In the genomic region with DNA sequence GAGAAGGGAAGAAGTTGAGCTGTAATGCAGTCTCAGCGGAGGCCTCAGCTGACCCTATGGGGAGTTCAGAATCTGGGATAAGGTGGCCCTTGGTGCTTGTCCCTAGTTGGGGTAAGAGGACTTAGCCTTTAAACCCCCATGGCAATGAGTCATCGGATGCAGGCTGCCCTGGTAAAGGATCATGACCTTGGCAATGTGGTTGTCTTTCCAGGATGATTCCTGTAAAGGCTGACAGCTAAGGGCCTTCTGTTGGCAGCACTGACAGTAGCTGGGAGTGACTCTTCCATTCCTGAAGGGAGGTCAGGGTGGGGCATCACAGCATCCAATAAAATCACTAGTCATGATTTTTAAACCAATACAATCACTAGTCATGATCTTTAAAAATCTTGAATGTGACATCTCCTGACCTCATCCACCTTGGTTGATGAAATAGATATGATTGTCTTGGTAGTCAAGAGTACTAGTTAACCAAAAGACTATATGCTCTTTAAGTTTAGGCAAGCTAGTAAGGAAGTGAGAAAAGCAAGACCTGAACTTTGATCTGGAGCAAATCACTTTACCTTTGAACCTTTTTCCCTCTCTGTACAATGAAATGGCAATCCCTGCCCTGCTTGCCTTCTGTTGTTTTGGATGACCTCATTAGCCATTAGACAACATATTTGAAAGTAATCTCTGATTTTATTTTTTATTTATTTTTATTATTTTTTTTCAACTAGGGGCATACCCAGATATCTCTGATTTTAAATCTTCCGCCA, we compare ENCODE assay signal across 26 cellular contexts.
"Had no signal": no experiment of that assay in that cellular context is flagged by ENCODE, and none has a peak within 500 bp of the region (broad histone marks: within the 10 kb centered on the region; RNA-seq: fewer than 3 reads in every experiment).

No MANE protein-coding gene starts in this region.

- H3K27ac Mint-ChIP-seq: endodermal cell; memory B cell; mesothelial cell of epicardium; naive B cell; nephron progenitor cell; stimulated activated memory B cell treated with anti-CD40 and anti-IgM and Interleukin-4, amounts not matched to agents 10 μg/mL and 1 μg/mL and 100 μg/mL, for 72 hours; stimulated activated naive CD8-positive, alpha-beta T cell treated with anti-CD3 and anti-CD28 coated beads, Interleukin-15, Interleukin-2, amounts not matched to agents 100 ng/mL and 50 ng/mL, for 24 hours had no signal

- H3K27me3 Mint-ChIP-seq: stimulated activated memory B cell treated with anti-CD40 and anti-IgM and Interleukin-4, amounts not matched to agents 10 μg/mL and 1 μg/mL and 100 μg/mL, for 72 hours had no signal

- H3K4me1 ChIP-seq: heart left ventricle, left lung, lower lobe of right lung, psoas muscle, sigmoid colon, tibial artery, upper lobe of left lung, uterus had no signal

- H3K27me3 ChIP-seq: heart left ventricle, left lung, neutrophil, sigmoid colon, tibial artery, upper lobe of left lung, uterus had no signal

- H3K9me3 Mint-ChIP-seq: endodermal cell; memory B cell; stimulated activated memory B cell treated with anti-CD40 and anti-IgM and Interleukin-4, amounts not matched to agents 10 μg/mL and 1 μg/mL and 100 μg/mL, for 72 hours; stimulated activated naive CD8-positive, alpha-beta T cell treated with anti-CD3 and anti-CD28 coated beads, Interleukin-15, Interleukin-2, amounts not matched to agents 100 ng/mL and 50 ng/mL, for 24 hours had no signal

- H3K9me3 ChIP-seq: heart left ventricle, left lung, lower lobe of right lung, neutrophil, psoas muscle, tibial artery, upper lobe of left lung, uterus had no signal

- H3K4me3 Mint-ChIP-seq: endodermal cell; memory B cell; mesothelial cell of epicardium; naive B cell; nephron progenitor cell; stimulated activated memory B cell treated with anti-CD40 and anti-IgM and Interleukin-4, amounts not matched to agents 10 μg/mL and 1 μg/mL and 100 μg/mL, for 72 hours; stimulated activated naive CD8-positive, alpha-beta T cell treated with anti-CD3 and anti-CD28 coated beads, Interleukin-15, Interleukin-2, amounts not matched to agents 100 ng/mL and 50 ng/mL, for 24 hours had no signal

- H3K27ac ChIP-seq: heart left ventricle, left lung, lower lobe of right lung, neutrophil, psoas muscle, sigmoid colon, skin epidermis, tibial artery, upper lobe of left lung, uterus had no signal

- ATAC-seq: heart left ventricle; left lung; lower lobe of right lung; psoas muscle; stimulated activated memory B cell treated with anti-CD40 and anti-IgM and Interleukin-4, amounts not matched to agents 10 μg/mL and 1 μg/mL and 100 μg/mL, for 72 hours had no signal

- H3K4me3 ChIP-seq: heart left ventricle, left lung, lower lobe of right lung, psoas muscle, sigmoid colon, skin epidermis, tibial artery, upper lobe of left lung, uterus had no signal

- DNase-seq: effector CD4-positive, alpha-beta T cell; endodermal cell; erythroblast; foreskin melanocyte; heart left ventricle; hypothalamus; kidney glomerular epithelial cell; left lung; lower lobe of right lung; naive B cell; nephron progenitor cell; psoas muscle; sigmoid colon; stimulated activated CD4-positive, alpha-beta T cell treated with anti-CD3 and anti-CD28 coated beads, Interleukin-4, amount 100 ng/mL, for 1 hour; tibial artery; upper lobe of left lung; uterus had no signal

- FAIRE-seq: colon, endothelial cell of umbilical vein, islet of Langerhans had no signal

- H3K36me3 Mint-ChIP-seq: memory B cell; mesothelial cell of epicardium; naive B cell; stimulated activated memory B cell treated with anti-CD40 and anti-IgM and Interleukin-4, amounts not matched to agents 10 μg/mL and 1 μg/mL and 100 μg/mL, for 72 hours had no signal

- H3K4me1 Mint-ChIP-seq: endodermal cell; memory B cell; mesothelial cell of epicardium; nephron progenitor cell; stimulated activated memory B cell treated with anti-CD40 and anti-IgM and Interleukin-4, amounts not matched to agents 10 μg/mL and 1 μg/mL and 100 μg/mL, for 72 hours had no signal

- H3K36me3 ChIP-seq: heart left ventricle, left lung, lower lobe of right lung, neutrophil, sigmoid colon, tibial artery, upper lobe of left lung, uterus had no signal
